ENCODE assay signal across 15 cellular contexts in the genomic region with DNA sequence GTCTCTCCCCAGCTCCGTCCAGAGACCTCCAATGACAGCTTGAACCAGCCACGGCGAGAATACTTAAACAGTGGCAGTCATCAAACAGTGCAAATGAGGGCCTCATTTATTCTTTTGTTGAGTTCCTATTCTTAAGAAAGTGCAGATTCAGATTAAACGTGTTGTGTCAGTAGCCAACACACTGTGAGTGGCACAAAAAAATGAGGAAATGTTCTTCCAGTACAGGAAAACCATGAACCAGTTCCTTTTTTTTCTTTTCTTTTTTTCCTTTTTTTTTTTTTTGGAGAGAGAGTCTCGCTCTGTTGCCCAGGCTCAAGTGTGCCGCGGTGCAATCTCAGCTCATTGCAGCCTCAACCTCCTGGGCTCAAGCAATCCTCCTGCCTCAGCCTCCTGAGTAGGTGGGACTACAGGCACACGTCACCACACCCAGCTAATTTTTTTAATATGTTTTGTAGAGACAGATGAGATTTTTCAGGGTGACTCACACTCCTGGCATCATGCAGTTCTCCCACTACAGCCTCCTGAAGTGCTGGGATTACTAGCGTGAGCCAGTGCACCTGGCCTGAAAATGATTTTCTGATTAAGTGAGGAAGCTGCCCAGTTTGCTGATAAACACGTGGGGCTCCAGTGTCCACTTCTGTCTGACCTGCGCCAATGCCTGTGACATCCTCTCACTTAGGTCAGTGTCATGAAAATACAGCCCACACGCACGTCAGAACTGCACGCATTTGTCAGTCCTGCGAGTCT. TPM values are rescaled to one million over a fixed set of nuclear protein-coding genes. Genes with fewer than 3 reads are reported as not detected.
DNase-seq lines count a peak whose midpoint lies in the region; ATAC-seq, FAIRE-seq and TF ChIP-seq lines count a peak whose summit lies in the region.
"Had no signal": no experiment of that assay in that cellular context is flagged by ENCODE, and none has a peak within 500 bp of the region (broad histone marks: within the 10 kb centered on the region; RNA-seq: fewer than 3 reads in every experiment).

No MANE protein-coding gene starts in this region.

- SMC1A ChIA-PET in GM12878 (lab: Charles Lee; ENCODE audit: uncharacterized antibody, unreplicated experiment) = no interaction called here

- H2BK120ac ChIP-seq in IMR-90 (ENCODE audit: low read depth, low read length) = no peak overlapping the region

- H3K4me1 Mint-ChIP-seq in CD14-positive monocyte = peaks cover 20% of the 10 kb centered on the region
- H3K4me1 Mint-ChIP-seq in activated naive CD4-positive, alpha-beta T cell treated with anti-CD3 and anti-CD28 coated beads, Interleukin-2, amount 10 ng/mL, durations not matched to agents 7 days and 5 days = no peaks in the 10 kb centered on the region
- H3K4me1 Mint-ChIP-seq: brain, IgD-negative memory B cell had no signal

- no peak for DNase-seq in CD14-positive monocyte (ENCODE audit: low spot score)
- DNase-seq in IMR-90 = peak; percentile 10
- DNase-seq in GM12878 (ENCODE audit: low read depth, low spot score) = no peak
- peak; percentile 21 for DNase-seq in medulla oblongata (ENCODE audit: extremely low spot score)
- no peak for DNase-seq in NCI-H82 (lab: John Stamatoyannopoulos, UW)
- no peak for DNase-seq in posterior vena cava (ENCODE audit: low spot score)
- no peak for DNase-seq in NCI-H774 (lab: John Stamatoyannopoulos, UW)
- DNase-seq in activated naive CD4-positive, alpha-beta T cell treated with anti-CD3 and anti-CD28 coated beads, Interleukin-2, amount 10 ng/mL, durations not matched to agents 7 days and 5 days = no peak
- DNase-seq: activated gamma-delta T cell, NCI-H1694 treated with DMSO at 0.1 percent for 48 hours, NCI-H526 treated with DMSO at 0.1 percent for 48 hours, thyroid gland had no signal

- no peak overlapping the region for H3K18ac ChIP-seq in IMR-90 (ENCODE audit: low read depth, low read length)

- H4K91ac ChIP-seq in IMR-90 (ENCODE audit: insufficient read depth, low read depth, low read length) = no peak overlapping the region

- TF ChIP-seq POLR2A in IMR-90 (IDR thresholded peaks at IDR 0.05; ENCODE audit: low read depth, low read length) (no peak), GM12878 (IDR thresholded peaks at IDR 0.05; ENCODE audit: low read depth, low read length) (no peak)

- H4K8ac ChIP-seq in IMR-90 (ENCODE audit: low read depth in 2 of 2, low read length in 2 of 2) = no peak overlapping the region

- H3K4ac ChIP-seq in IMR-90 (ENCODE audit: low read depth, low read length) = no peak overlapping the region

- ATAC-seq in IMR-90 (ENCODE audit: low read depth) = no peak
- no peak for ATAC-seq in GM12878

- WGBS in IMR-90 (ENCODE audit: extremely low coverage in 2 of 2, insufficient read length in 1 of 2), 2 experiments = 62% methylated on average over 7 of the region's 15 CpGs; no CpG with 5 or more reads in 1 of the 2 experiments
- WGBS in GM12878 (ENCODE audit: insufficient coverage, insufficient replicate concordance, low lambda C conversion rate, missing lambda C conversion rate) = 54% methylated on average over 12 of the region's 15 CpGs

- H3K27ac Mint-ChIP-seq in CD14-positive monocyte = peak overlapping the region; percentile 50 to 94 (median 85)
- H3K27ac Mint-ChIP-seq in activated naive CD4-positive, alpha-beta T cell treated with anti-CD3 and anti-CD28 coated beads, Interleukin-2, amount 10 ng/mL, durations not matched to agents 7 days and 5 days = no peak overlapping the region
- H3K27ac Mint-ChIP-seq: IgD-negative memory B cell had no signal

- H3K9me1 ChIP-seq in IMR-90 (ENCODE audit: insufficient read depth, low read length) = no peaks in the 10 kb centered on the region

- FAIRE-seq in GM12878 (lab: Jason Lieb, UNC) = no peak
- FAIRE-seq: GM19239 had no signal

- BruUV-seq in IMR-90 (replicated peaks; lab: Mats Ljungman, UMichigan) = no TSS peak
- no TSS peak for BruUV-seq in GM12878 (replicated peaks; lab: Mats Ljungman, UMichigan)

- H3K9me3 ChIP-seq in IMR-90 (ENCODE audit: control insufficient read depth, insufficient read depth, low read length) (no peaks in the 10 kb centered on the region), GM12878 (replicated peaks; ENCODE audit: control insufficient read depth, insufficient read depth, low read length) (no peaks in the 10 kb centered on the region)
- H3K9me3 ChIP-seq: thyroid gland had no signal

- no peak overlapping the region for H2AK5ac ChIP-seq in IMR-90 (ENCODE audit: low read depth, low read length)

- dilution Hi-C loops in IMR-90 (cut with HindIII; ENCODE audit: low sequenced_read_pairs, unreplicated experiment) = no loop called here

- no peak overlapping the region for H3K23ac ChIP-seq in IMR-90 (ENCODE audit: low read depth, low read length)

- no peak for TF ChIP-seq EP300 in GM12878 (IDR thresholded peaks at IDR 0.05; ENCODE audit: borderline replicate concordance in 1 of 2, control insufficient read depth in 1 of 2, low read depth in 2 of 2, low read length in 2 of 2)

- POLR2A ChIA-PET in IMR-90 (lab: Charles Lee; ENCODE audit: unreplicated experiment) (no interaction called here), GM12878 (lab: Charles Lee) (no interaction called here)

- H3K79me2 ChIP-seq in GM12878 (ENCODE audit: control insufficient read depth, insufficient read depth, low read length) = no peaks in the 10 kb centered on the region

- H3K4me3 Mint-ChIP-seq in CD14-positive monocyte = peak overlapping the region; percentile 58 to 85
- H3K4me3 Mint-ChIP-seq in activated naive CD4-positive, alpha-beta T cell treated with anti-CD3 and anti-CD28 coated beads, Interleukin-2, amount 10 ng/mL, durations not matched to agents 7 days and 5 days = no peak overlapping the region
- H3K4me3 Mint-ChIP-seq: brain, IgD-negative memory B cell had no signal

- H3K4me2 ChIP-seq in IMR-90 (ENCODE audit: low read depth, low read length) (no peak overlapping the region), GM12878 (ENCODE audit: control insufficient read depth, insufficient read depth) (no peak overlapping the region)

- H3K4me1 ChIP-seq in IMR-90 (ENCODE audit: control insufficient read depth, insufficient read depth, low read length) (no peaks in the 10 kb centered on the region), GM12878 (ENCODE audit: control insufficient read depth, insufficient read depth, low read length) (no peaks in the 10 kb centered on the region)
- H3K4me1 ChIP-seq: thyroid gland had no signal

- H3K36me3 ChIP-seq in IMR-90 (ENCODE audit: control insufficient read depth, insufficient read depth, low read length) (no peaks in the 10 kb centered on the region), GM12878 (ENCODE audit: control insufficient read depth in 2 of 2, insufficient read depth in 2 of 2, low read length in 1 of 2) (no peaks in the 10 kb centered on the region)
- H3K36me3 ChIP-seq: thyroid gland had no signal

- H2AK9ac ChIP-seq in IMR-90 (replicated peaks; ENCODE audit: low read depth, low read length, poor library complexity) = no peak overlapping the region

- intact Hi-C loops in CD14-positive monocyte (cut with micrococcal nuclease) = no loop called here
- intact Hi-C loops in IMR-90 (cut with micrococcal nuclease) = no loop called here
- intact Hi-C loops in GM12878 (cut with micrococcal nuclease; ENCODE audit: unreplicated experiment) = no loop called here
- intact Hi-C loops in posterior vena cava (cut with DNase I) = no loop called here

- TF ChIP-seq RAD21 in IMR-90 (IDR thresholded peaks at IDR 0.05; ENCODE audit: low read length) (no peak), GM12878 (IDR thresholded peaks at IDR 0.05; ENCODE audit: insufficient read depth, low read depth, low read length) (no peak)

- no peaks in the 10 kb centered on the region for H3K79me1 ChIP-seq in IMR-90 (ENCODE audit: low read depth in 1 of 2, low read length in 2 of 2)

- H3K4me3 ChIP-seq in IMR-90 (ENCODE audit: insufficient read depth, low read depth, low read length) = no peak overlapping the region
- no peak overlapping the region for H3K4me3 ChIP-seq in GM12878
- H3K4me3 ChIP-seq: thyroid gland had no signal

- H3K27me3 Mint-ChIP-seq in CD14-positive monocyte (ENCODE audit: low read depth in 3 of 3) = peaks cover 10 to 23% (median 14%) of the 10 kb centered on the region in 3 donors
- peaks cover 10% of the 10 kb centered on the region for H3K27me3 Mint-ChIP-seq in activated naive CD4-positive, alpha-beta T cell treated with anti-CD3 and anti-CD28 coated beads, Interleukin-2, amount 10 ng/mL, durations not matched to agents 7 days and 5 days

- H3K9ac ChIP-seq in IMR-90 (ENCODE audit: low read depth, low read length) (no peak overlapping the region), GM12878 (ENCODE audit: control insufficient read depth, insufficient read depth, low read length) (no peak overlapping the region)

- H3K27me3 ChIP-seq in IMR-90 (ENCODE audit: control insufficient read depth, insufficient read depth, low read length) (peaks cover 4% of the 10 kb centered on the region; the same call in 1 of the 2 replicates), GM12878 (replicated peaks in 1 of 2; ENCODE audit: control insufficient read depth in 2 of 2, insufficient read depth in 2 of 2, low read length in 1 of 2) (no peaks in the 10 kb centered on the region)
- H3K27me3 ChIP-seq: thyroid gland had no signal

- TF ChIP-seq CTCF in CD14-positive monocyte (IDR thresholded peaks at IDR 0.05) (no peak), IMR-90 (conservative IDR thresholded peaks at IDR 0.05; ENCODE audit: low read depth, low read length) (no peak), GM12878 (IDR thresholded peaks at IDR 0.05 in 2 of 3, conservative IDR thresholded peaks at IDR 0.05 in 1 of 3; ENCODE audit: control insufficient read depth in 2 of 3, extremely low read depth in 1 of 3, insufficient read depth in 1 of 3, low read depth in 3 of 3, low read length in 3 of 3) (no peak)

- H3K56ac ChIP-seq in IMR-90 (ENCODE audit: extremely low read depth, insufficient read depth, low read length) = no peak overlapping the region

- in situ Hi-C loops in IMR-90 (cut with MboI; ENCODE audit: low sequenced_read_pairs) = no loop called here
- in situ Hi-C loops in GM12878 (cut with MboI) = no loop called here

- no peak overlapping the region for H2BK5ac ChIP-seq in IMR-90 (ENCODE audit: low read depth, low read length, poor library complexity, severe bottlenecking)

- H4K20me1 ChIP-seq in IMR-90 (ENCODE audit: insufficient read depth, low read length) (no peaks in the 10 kb centered on the region), GM12878 (ENCODE audit: control insufficient read depth, insufficient read depth) (no peaks in the 10 kb centered on the region)

- no peak overlapping the region for H2BK15ac ChIP-seq in IMR-90 (ENCODE audit: low read depth, low read length)

- H2AFZ ChIP-seq in IMR-90 (replicated peaks; ENCODE audit: low read length, poor library complexity) (no peak overlapping the region), GM12878 (ENCODE audit: control insufficient read depth, low read depth, low read length) (no peak overlapping the region)

- CTCF ChIA-PET in IMR-90 (lab: Yijun Ruan, JAX) = no interaction called here
- CTCF ChIA-PET in GM12878 (lab: Yijun Ruan, JAX) = no interaction called here
- CTCF ChIA-PET in activated naive CD4-positive, alpha-beta T cell treated with anti-CD3 and anti-CD28 coated beads, Interleukin-2, amount 10 ng/mL, durations not matched to agents 7 days and 5 days (lab: Charles Lee) = no interaction called here

- H3K27ac ChIP-seq in IMR-90 (ENCODE audit: insufficient read depth, low read length) = no peak overlapping the region
- no peak overlapping the region for H3K27ac ChIP-seq in GM12878 (ENCODE audit: control insufficient read depth, insufficient read depth)
- H3K27ac ChIP-seq: thyroid gland had no signal

- H2BK20ac ChIP-seq in IMR-90 (ENCODE audit: low read depth, low read length) = no peak overlapping the region

- H3K36me3 Mint-ChIP-seq in CD14-positive monocyte = peaks cover 0 to 3% of the 10 kb centered on the region in 2 donors
- no peaks in the 10 kb centered on the region for H3K36me3 Mint-ChIP-seq in activated naive CD4-positive, alpha-beta T cell treated with anti-CD3 and anti-CD28 coated beads, Interleukin-2, amount 10 ng/mL, durations not matched to agents 7 days and 5 days
- H3K36me3 Mint-ChIP-seq: brain had no signal

- peaks cover 0 to 11% (median 6%) of the 10 kb centered on the region in 7 donors for H3K9me3 Mint-ChIP-seq in CD14-positive monocyte
- H3K9me3 Mint-ChIP-seq in activated naive CD4-positive, alpha-beta T cell treated with anti-CD3 and anti-CD28 coated beads, Interleukin-2, amount 10 ng/mL, durations not matched to agents 7 days and 5 days = peaks cover 7% of the 10 kb centered on the region

- RAD21 ChIA-PET in GM12878 (lab: Charles Lee; ENCODE audit: unreplicated experiment) = no interaction called here

- no peak overlapping the region for H4K5ac ChIP-seq in IMR-90 (ENCODE audit: low read depth, low read length)

- H3K14ac ChIP-seq in IMR-90 (replicated peaks; ENCODE audit: low read depth, low read length) = no peak overlapping the region

RNA-seq across cellular contexts. Expression of a gene that starts 37.2 kb away (rescaled TPM):
- polyA plus RNA-seq in CD14-positive monocyte = 10 to 100 TPM in 1 of 2 donors, 1 to 10 TPM in 1; 7.3 to 10.7 TPM
- total RNA-seq in IMR-90 (2012; rRNA removed) = 19.7 and 20.6 TPM in 2 replicates
- 22.4 and 30.5 TPM in 2 replicates for polyA plus RNA-seq in IMR-90 (2012; rRNA removed)
- polyA plus RNA-seq in IMR-90 (2012; cell fraction: cytosol; rRNA removed) = 10.1 and 18.5 TPM in 2 replicates
- polyA plus RNA-seq in IMR-90 (2012; cell fraction: nucleus; rRNA removed; ENCODE audit: low replicate concordance) = 140 and 253 TPM in 2 replicates
- 165 and 166 TPM in 2 replicates for total RNA-seq in GM12878 (2013; cell fraction: nucleolus; rRNA removed)
- 29.7 and 31.7 TPM in 2 replicates for total RNA-seq in GM12878 (2014; rRNA removed)
- 20.7 and 23.2 TPM in 2 replicates for total RNA-seq in GM12878 (2014; rRNA removed; fragmentation: Illumina TruSeq; extraction: Trizol)
- total RNA-seq in GM12878 (2021) = 44.1 and 48.6 TPM in 2 replicates
- 10.3 TPM for polyA plus RNA-seq in GM12878 (2011; ENCODE audit: low read depth)
- polyA plus RNA-seq in GM12878 (2011; rRNA removed) = 11.9 and 17.4 TPM in 2 replicates
- 11.7 and 19.0 TPM in 2 replicates for polyA plus RNA-seq in GM12878 (2011; cell fraction: cytosol; rRNA removed)
- polyA plus RNA-seq in GM12878 (2011; cell fraction: nucleus; rRNA removed) = 122 and 189 TPM in 2 replicates
- polyA plus RNA-seq in GM12878 (2012) = 19.7 and 22.3 TPM in 2 replicates
- 28.4 and 33.2 TPM in 2 replicates for polyA plus RNA-seq in GM12878 (2014; fragmentation: Illumina TruSeq; extraction: Trizol)
- 1 to 10 TPM; 1.8 to 4.2 TPM for polyA plus RNA-seq in GM12878 (2014; fragmentation: Nextera tagmentation; extraction: Ambion mirVana)
- 31.9 and 35.7 TPM in 2 replicates for polyA plus RNA-seq in GM12878 (2014; rRNA removed)
- polyA plus RNA-seq in GM12878 (2016; fragmentation: Nextera tagmentation; extraction: Ambion mirVana) = 10 to 100 TPM; 24.2 to 25.8 TPM
- 25.0 and 36.0 TPM in 2 replicates for polyA minus RNA-seq in GM12878 (2011; rRNA and poly(A)+ RNA removed)
- 15.7 and 17.8 TPM in 2 replicates for polyA minus RNA-seq in GM12878 (2011; cell fraction: cytosol; rRNA and poly(A)+ RNA removed)
- 42.0 and 87.4 TPM in 2 replicates for polyA minus RNA-seq in GM12878 (2011; cell fraction: nucleus; rRNA and poly(A)+ RNA removed)
- total RNA-seq in posterior vena cava = 10 to 100 TPM; 27.3 to 29.2 TPM

Comparison
In these comparisons a context has a peak if more than half of its experiments do, and no peak if none do; other contexts are left out.
1. DNase-seq: peak in IMR-90 (single experiment) and medulla oblongata (single experiment); none in CD14-positive monocyte (single experiment), GM12878 (single experiment), NCI-H82 (single experiment), posterior vena cava (single experiment), NCI-H774 (single experiment) and activated naive CD4-positive, alpha-beta T cell treated with anti-CD3 and anti-CD28 coated beads, Interleukin-2, amount 10 ng/mL, durations not matched to agents 7 days and 5 days (single experiment).